ENCODE assay signal across 28 cellular contexts in the genomic region with DNA sequence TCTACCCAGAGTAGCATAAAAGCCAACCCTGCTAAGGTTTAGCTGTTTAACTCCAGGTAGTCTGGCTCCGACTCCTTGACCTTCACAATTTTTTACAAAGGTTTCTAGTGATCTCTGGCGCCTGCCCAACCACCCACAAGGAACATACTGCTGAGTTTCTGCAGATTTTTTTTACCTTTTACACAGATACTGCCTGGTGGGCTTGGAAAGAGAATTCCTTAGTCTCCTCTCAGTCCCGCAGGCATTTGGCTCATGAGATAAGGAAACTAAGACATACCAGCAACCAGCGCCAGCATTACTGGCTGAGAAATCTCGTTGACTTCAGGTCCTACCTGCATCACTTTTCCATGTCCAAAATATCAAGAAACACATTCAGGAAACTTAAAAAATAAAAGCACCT. TPM values are rescaled to one million over a fixed set of nuclear protein-coding genes. Genes with fewer than 3 reads are reported as not detected.
"Had no signal": no experiment of that assay in that cellular context is flagged by ENCODE, and none has a peak within 500 bp of the region (broad histone marks: within the 10 kb centered on the region; RNA-seq: fewer than 3 reads in every experiment).

No MANE protein-coding gene starts in this region.

- H3K4me1 ChIP-seq: ascending aorta, left ventricle myocardium inferior, pancreas, right lobe of liver, upper lobe of right lung had no signal

- H3K27ac ChIP-seq: ascending aorta, left ventricle myocardium inferior, pancreas, right lobe of liver, thoracic aorta, upper lobe of right lung had no signal

- H3K27me3 ChIP-seq: ascending aorta, right lobe of liver, upper lobe of right lung had no signal

- H3K27me3 Mint-ChIP-seq: activated T-helper 17 cell treated with anti-CD3 and anti-CD28 coated beads, Interleukin-2, amount 50 U/mL, for 72 hours had no signal

- H3K4me3 Mint-ChIP-seq: activated T-cell treated with anti-CD3 and anti-CD28 coated beads, Interleukin-2, amount 50 U/mL, for 24 hours; activated T-helper 17 cell treated with anti-CD3 and anti-CD28 coated beads, Interleukin-2, amount 50 U/mL, for 72 hours; central memory CD8-positive, alpha-beta T cell; immature natural killer cell; natural killer cell treated with Interleukin-12 subunit alpha and Interleukin-12 subunit beta and Interleukin-15 and Interleukin-18, amount 100 ng/mL, for 72 hours; stimulated activated naive B cell treated with anti-CD40 and anti-IgM and Interleukin-4, amounts not matched to agents 10 μg/mL and 1 μg/mL and 100 μg/mL, for 72 hours; WTC11 had no signal

- H3K36me3 ChIP-seq: ascending aorta, left ventricle myocardium inferior, pancreas, right lobe of liver, thoracic aorta, upper lobe of right lung had no signal

- ATAC-seq: activated naive CD4-positive, alpha-beta T cell treated with anti-CD3 and anti-CD28 coated beads, Interleukin-2, amount 50 U/mL, for 72 hours; activated T-helper 17 cell treated with anti-CD3 and anti-CD28 coated beads, Interleukin-2, amount 50 U/mL, for 72 hours; natural killer cell treated with Interleukin-12 subunit alpha and Interleukin-12 subunit beta and Interleukin-15 and Interleukin-18, amount 100 ng/mL, for 72 hours; pancreas; right lobe of liver; stimulated activated naive B cell treated with anti-CD40 and anti-IgM and Interleukin-4, amounts not matched to agents 10 μg/mL and 1 μg/mL and 100 μg/mL, for 72 hours; upper lobe of right lung; WTC11 had no signal

- H3K9me3 ChIP-seq: ascending aorta, left ventricle myocardium inferior, pancreas, right lobe of liver, thoracic aorta, upper lobe of right lung had no signal

- H3K4me1 Mint-ChIP-seq: activated T-helper 17 cell treated with anti-CD3 and anti-CD28 coated beads, Interleukin-2, amount 50 U/mL, for 72 hours; central memory CD8-positive, alpha-beta T cell; immature natural killer cell; stimulated activated naive B cell treated with anti-CD40 and anti-IgM and Interleukin-4, amounts not matched to agents 10 μg/mL and 1 μg/mL and 100 μg/mL, for 72 hours had no signal

- H3K36me3 Mint-ChIP-seq: activated naive CD4-positive, alpha-beta T cell treated with anti-CD3 and anti-CD28 coated beads, Interleukin-2, amount 50 U/mL, for 72 hours; immature natural killer cell; natural killer cell treated with Interleukin-12 subunit alpha and Interleukin-12 subunit beta and Interleukin-15 and Interleukin-18, amount 100 ng/mL, for 72 hours; stimulated activated naive B cell treated with anti-CD40 and anti-IgM and Interleukin-4, amounts not matched to agents 10 μg/mL and 1 μg/mL and 100 μg/mL, for 72 hours; WTC11 had no signal

- H3K27ac Mint-ChIP-seq: activated naive CD4-positive, alpha-beta T cell treated with anti-CD3 and anti-CD28 coated beads, Interleukin-2, amount 50 U/mL, for 72 hours; activated T-cell treated with anti-CD3 and anti-CD28 coated beads, Interleukin-2, amount 50 U/mL, for 24 hours; activated T-helper 17 cell treated with anti-CD3 and anti-CD28 coated beads, Interleukin-2, amount 50 U/mL, for 72 hours; immature natural killer cell; natural killer cell treated with Interleukin-12 subunit alpha and Interleukin-12 subunit beta and Interleukin-15 and Interleukin-18, amount 100 ng/mL, for 72 hours; stimulated activated naive B cell treated with anti-CD40 and anti-IgM and Interleukin-4, amounts not matched to agents 10 μg/mL and 1 μg/mL and 100 μg/mL, for 72 hours; WTC11 had no signal

- H3K9me3 Mint-ChIP-seq: activated naive CD4-positive, alpha-beta T cell treated with anti-CD3 and anti-CD28 coated beads, Interleukin-2, amount 50 U/mL, for 72 hours; activated T-cell treated with anti-CD3 and anti-CD28 coated beads, Interleukin-2, amount 50 U/mL, for 24 hours; activated T-helper 17 cell treated with anti-CD3 and anti-CD28 coated beads, Interleukin-2, amount 50 U/mL, for 72 hours; central memory CD8-positive, alpha-beta T cell; immature natural killer cell; natural killer cell treated with Interleukin-12 subunit alpha and Interleukin-12 subunit beta and Interleukin-15 and Interleukin-18, amount 100 ng/mL, for 72 hours; stimulated activated naive B cell treated with anti-CD40 and anti-IgM and Interleukin-4, amounts not matched to agents 10 μg/mL and 1 μg/mL and 100 μg/mL, for 72 hours had no signal

- FAIRE-seq: pancreas, small intestine had no signal

- DNase-seq: activated CD4-positive, alpha-beta T cell treated with anti-CD3 and anti-CD28 coated beads, Interleukin-2, amount 50 U/mL, for 4 hours; activated CD8-positive, alpha-beta memory T cell treated with anti-CD3 and anti-CD28 coated beads for 24 hours; activated CD8-positive, alpha-beta memory T cell treated with anti-CD3 and anti-CD28 coated beads, Interleukin-2, amount 50 U/mL, for 4 hours; activated T-cell treated with anti-CD3 and anti-CD28 coated beads, Interleukin-2, amount 50 U/mL, for 24 hours; cortex of kidney; foreskin fibroblast; immature natural killer cell; left ventricle myocardium inferior; pancreas; right lobe of liver; small intestine; stimulated activated CD4-positive, alpha-beta T cell treated with anti-CD3 and anti-CD28 coated beads, Interleukin-15, amount 100 ng/mL, for 24 hours; stimulated activated CD4-positive, alpha-beta T cell treated with anti-CD3 and anti-CD28 coated beads, Interleukin-2, amount 100 ng/mL, for 48 hours; stimulated activated CD8-positive, alpha-beta memory T cell treated with anti-CD3 and anti-CD28 coated beads, Interleukin-4, amount 100 ng/mL, for 48 hours; stimulated activated naive B cell treated with anti-CD40 and anti-IgM and Interleukin-4, amounts not matched to agents 10 μg/mL and 1 μg/mL and 100 μg/mL, for 72 hours; T-helper 9 cell; upper lobe of right lung had no signal

- H3K4me3 ChIP-seq: ascending aorta, left ventricle myocardium inferior, pancreas, right lobe of liver, thoracic aorta, upper lobe of right lung had no signal

RNA-seq across cellular contexts. Expression of gene LYZL1, which starts 51.1 kb away (rescaled TPM):
- total RNA-seq: activated naive CD4-positive, alpha-beta T cell treated with anti-CD3 and anti-CD28 coated beads, Interleukin-2, amount 50 U/mL, for 72 hours; activated T-helper 17 cell treated with anti-CD3 and anti-CD28 coated beads, Interleukin-2, amount 50 U/mL, for 72 hours; ascending aorta; epithelial cell of proximal tubule; left ventricle myocardium inferior; lung microvascular endothelial cell; natural killer cell treated with Interleukin-12 subunit alpha and Interleukin-12 subunit beta and Interleukin-15 and Interleukin-18, amount 100 ng/mL, for 72 hours; pancreas; right lobe of liver; T-helper 1 cell treated with Interleukin-12 subunit alpha and Interleukin-12 subunit beta and Interleukin-4 antibody, amounts not matched to agents 30 ng/mL and 1 ng/mL, for 36 hours; thoracic aorta; upper lobe of right lung; WTC11 had no signal
- polyA plus RNA-seq: adipose tissue, immature natural killer cell, pancreas, small intestine had no signal
